Comparison of ENCODE assay signal across 22 cellular contexts in genomic region chr16:65377131-65377649, GRCh38.
DNase-seq lines count a peak whose midpoint lies in the region; ATAC-seq, FAIRE-seq and TF ChIP-seq lines count a peak whose summit lies in the region.
"Had no signal": no experiment of that assay in that cellular context is flagged by ENCODE, and none has a peak within 500 bp of the region (broad histone marks: within the 10 kb centered on the region; RNA-seq: fewer than 3 reads in every experiment).

No MANE protein-coding gene starts in this region.

- H3K36me3 Mint-ChIP-seq in astrocyte (ENCODE audit: low read depth, unreplicated experiment) (no peaks in the 10 kb centered on the region), glutamatergic neuron (ENCODE audit: unreplicated experiment) (no peaks in the 10 kb centered on the region)
- no peaks in the 10 kb centered on the region for H3K36me3 Mint-ChIP-seq in naive thymus-derived CD4-positive, alpha-beta T cell
- H3K36me3 Mint-ChIP-seq: CD4-positive, CD25-positive, alpha-beta regulatory T cell had no signal

- no peak for TF ChIP-seq CTCF in mammary epithelial cell (conservative IDR thresholded peaks at IDR 0.05 in 1 of 2, IDR thresholded peaks at IDR 0.05 in 1 of 2; ENCODE audit: extremely low read depth in 1 of 2, insufficient read depth in 1 of 2, low read depth in 1 of 2, low read length in 2 of 2)
- no peak for TF ChIP-seq CTCF in breast epithelium (IDR thresholded peaks at IDR 0.05)
- no peak for TF ChIP-seq CTCF in astrocyte (IDR thresholded peaks at IDR 0.05; ENCODE audit: insufficient read depth, low read depth, low read length)
- TF ChIP-seq CTCF in glutamatergic neuron (IDR thresholded peaks at IDR 0.05; ENCODE audit: partially characterized antibody, unreplicated experiment) = no peak

- BruUV-seq in mammary epithelial cell (replicated peaks; lab: Mats Ljungman, UMichigan) = no TSS peak

- peaks cover 9% of the 10 kb centered on the region for H3K4me1 Mint-ChIP-seq in astrocyte (ENCODE audit: low read depth, unreplicated experiment)
- H3K4me1 Mint-ChIP-seq in naive thymus-derived CD4-positive, alpha-beta T cell = no peaks in the 10 kb centered on the region
- no peaks in the 10 kb centered on the region for H3K4me1 Mint-ChIP-seq in glutamatergic neuron (ENCODE audit: low read depth, unreplicated experiment)
- H3K4me1 Mint-ChIP-seq: CD4-positive, CD25-positive, alpha-beta regulatory T cell had no signal

- H3K4me1 ChIP-seq in mammary epithelial cell (ENCODE audit: insufficient read depth, low read length) (peaks cover 26% of the 10 kb centered on the region), breast epithelium (no peaks in the 10 kb centered on the region), astrocyte (ENCODE audit: insufficient read depth, low read length) (peaks cover 14% of the 10 kb centered on the region)
- no peaks in the 10 kb centered on the region for H3K4me1 ChIP-seq in naive thymus-derived CD4-positive, alpha-beta T cell (ENCODE audit: control insufficient read depth in 2 of 2, insufficient read depth in 2 of 2, low read length in 2 of 2)
- H3K4me1 ChIP-seq: BE2C had no signal

- H3K4me3 ChIP-seq in mammary epithelial cell (replicated peaks in 1 of 3; ENCODE audit: insufficient read depth in 1 of 3, low read depth in 2 of 3, low read length in 3 of 3) (no peak overlapping the region), breast epithelium (no peak overlapping the region), astrocyte (ENCODE audit: insufficient read depth, low read depth, low read length) (no peak overlapping the region)
- no peak overlapping the region for H3K4me3 ChIP-seq in naive thymus-derived CD4-positive, alpha-beta T cell (ENCODE audit: low read length)
- H3K4me3 ChIP-seq: GM12878 had no signal

- CTCF ChIA-PET in mammary epithelial cell (lab: Charles Lee; ENCODE audit: low non-redundant PET) = no interaction called here
- CTCF ChIA-PET in naive thymus-derived CD4-positive, alpha-beta T cell (lab: Charles Lee) = no interaction called here

- H3K9me3 ChIP-seq in mammary epithelial cell (replicated peaks; ENCODE audit: insufficient read depth, low read length) (no peaks in the 10 kb centered on the region), breast epithelium (no peaks in the 10 kb centered on the region), astrocyte (ENCODE audit: insufficient read depth, low read depth, low read length) (no peaks in the 10 kb centered on the region)
- H3K9me3 ChIP-seq in naive thymus-derived CD4-positive, alpha-beta T cell (ENCODE audit: control insufficient read depth in 2 of 3, low read length in 3 of 3) = no peaks in the 10 kb centered on the region
- H3K9me3 ChIP-seq: BE2C had no signal

- H3K27ac ChIP-seq in mammary epithelial cell (ENCODE audit: insufficient read depth, low read depth, low read length) (no peak overlapping the region), breast epithelium (no peak overlapping the region), astrocyte (ENCODE audit: low read depth, low read length) (no peak overlapping the region)
- no peak overlapping the region for H3K27ac ChIP-seq in naive thymus-derived CD4-positive, alpha-beta T cell (ENCODE audit: low read depth, low read length)
- H3K27ac ChIP-seq: 22Rv1, KMS-11 had no signal

- TF ChIP-seq POLR2A in breast epithelium (IDR thresholded peaks at IDR 0.05) = no peak

- no peaks in the 10 kb centered on the region for H3K79me2 ChIP-seq in mammary epithelial cell (ENCODE audit: insufficient read depth, low read length)
- no peaks in the 10 kb centered on the region for H3K79me2 ChIP-seq in astrocyte (ENCODE audit: insufficient read depth, low read length)

- DNase-seq in mammary epithelial cell (peak; percentile 8), breast epithelium (ENCODE audit: low spot score in 2 of 2) (no peak), astrocyte (ENCODE audit: low read depth) (no peak), fibroblast of peridontal ligament (ENCODE audit: extremely low read depth) (peak; percentile 19), AML-193 (lab: John Stamatoyannopoulos, UW) (no peak), glutamatergic neuron (no peak)
- DNase-seq in naive thymus-derived CD4-positive, alpha-beta T cell = no peak
- DNase-seq: BE2C; CD4-positive, CD25-positive, alpha-beta regulatory T cell; COR-L47; GF-D8; GOT3; NCI-H1417; NCI-H187; NCI-H2107; NCI-H2227 treated with DMSO at 0.1 percent for 48 hours; NCI-H524 had no signal

- peak; percentile 85 for FAIRE-seq in astrocyte (lab: Jason Lieb, UNC)
- FAIRE-seq: GM12878 had no signal

- H2AFZ ChIP-seq in mammary epithelial cell (ENCODE audit: low read depth, low read length) (no peak overlapping the region), astrocyte (ENCODE audit: low read depth, low read length) (no peak overlapping the region)

- dilution Hi-C loops in mammary epithelial cell (cut with HindIII; ENCODE audit: low sequenced_read_pairs) = loop anchor here (25.0 kb wide), 1 partner anchor 885 kb away; no protein-coding TSS in a partner anchor

- H3K27me3 ChIP-seq in mammary epithelial cell (ENCODE audit: insufficient read depth, low read length) = no peaks in the 10 kb centered on the region
- no peaks in the 10 kb centered on the region for H3K27me3 ChIP-seq in breast epithelium
- H3K27me3 ChIP-seq in astrocyte (ENCODE audit: insufficient read depth, low read length) = no peaks in the 10 kb centered on the region
- H3K27me3 ChIP-seq in naive thymus-derived CD4-positive, alpha-beta T cell (ENCODE audit: control insufficient read depth in 2 of 2, insufficient read depth in 2 of 2, low read length in 2 of 2) = no peaks in the 10 kb centered on the region
- H3K27me3 ChIP-seq: BE2C had no signal

- H3K27ac Mint-ChIP-seq in astrocyte (ENCODE audit: unreplicated experiment) (no peak overlapping the region), glutamatergic neuron (ENCODE audit: unreplicated experiment) (no peak overlapping the region)
- no peak overlapping the region for H3K27ac Mint-ChIP-seq in naive thymus-derived CD4-positive, alpha-beta T cell
- H3K27ac Mint-ChIP-seq: CD4-positive, CD25-positive, alpha-beta regulatory T cell had no signal

- no peak for ATAC-seq in naive thymus-derived CD4-positive, alpha-beta T cell
- ATAC-seq in GM21717 (IDR thresholded peaks at IDR 0.05; ENCODE audit: unreplicated experiment) = no peak
- ATAC-seq: GM12878, Right ventricle myocardium inferior had no signal

- H3K9ac ChIP-seq in mammary epithelial cell (ENCODE audit: insufficient read depth, low read length) = no peak overlapping the region
- no peak overlapping the region for H3K9ac ChIP-seq in astrocyte (ENCODE audit: low read length)
- H3K9ac ChIP-seq: KMS-11 had no signal

- H3K4me2 ChIP-seq in mammary epithelial cell (ENCODE audit: insufficient read depth, low read depth, low read length) (no peak overlapping the region), astrocyte (ENCODE audit: low read length) (no peak overlapping the region)
- H3K4me2 ChIP-seq: KMS-11 had no signal

- intact Hi-C loops in mammary epithelial cell (cut with micrococcal nuclease) = loop anchor here (2.0 kb wide), 1 partner anchor 30 kb away; no protein-coding TSS in a partner anchor
- intact Hi-C loops in breast epithelium (cut with DNase I; ENCODE audit: low total_unique reads) = no loop called here
- intact Hi-C loops in naive thymus-derived CD4-positive, alpha-beta T cell (cut with micrococcal nuclease) = no loop called here

- H3K36me3 ChIP-seq in mammary epithelial cell (ENCODE audit: insufficient read depth, low read length) (no peaks in the 10 kb centered on the region), breast epithelium (no peaks in the 10 kb centered on the region), astrocyte (ENCODE audit: insufficient read depth, low read length) (no peaks in the 10 kb centered on the region)
- H3K36me3 ChIP-seq in naive thymus-derived CD4-positive, alpha-beta T cell (ENCODE audit: control insufficient read depth in 2 of 3, insufficient read depth in 3 of 3, low read length in 3 of 3) = no peaks in the 10 kb centered on the region
- H3K36me3 ChIP-seq: BE2C had no signal

- H4K20me1 ChIP-seq in mammary epithelial cell (ENCODE audit: insufficient read depth, low read length) (no peaks in the 10 kb centered on the region), astrocyte (ENCODE audit: insufficient read depth, low read length) (no peaks in the 10 kb centered on the region)

- H3K9me3 Mint-ChIP-seq in astrocyte (ENCODE audit: unreplicated experiment) (no peaks in the 10 kb centered on the region), glutamatergic neuron (ENCODE audit: unreplicated experiment) (no peaks in the 10 kb centered on the region)
- peaks cover 0 to 10% (median 3%) of the 10 kb centered on the region in 11 donors for H3K9me3 Mint-ChIP-seq in naive thymus-derived CD4-positive, alpha-beta T cell

- H3K27me3 Mint-ChIP-seq in astrocyte (ENCODE audit: low read depth, unreplicated experiment) (peaks cover 5% of the 10 kb centered on the region), glutamatergic neuron (ENCODE audit: unreplicated experiment) (no peaks in the 10 kb centered on the region)
- H3K27me3 Mint-ChIP-seq in naive thymus-derived CD4-positive, alpha-beta T cell = no peaks in the 10 kb centered on the region
- H3K27me3 Mint-ChIP-seq: CD4-positive, CD25-positive, alpha-beta regulatory T cell had no signal

- in situ Hi-C loops in mammary epithelial cell (cut with MboI; ENCODE audit: low sequenced_read_pairs in 2 of 2) = no loop called here

- WGBS in mammary epithelial cell (ENCODE audit: low coverage, missing lambda C conversion rate) = 61% methylated on average over 1 of the region's 1 CpG

- POLR2A ChIA-PET in naive thymus-derived CD4-positive, alpha-beta T cell (lab: Charles Lee) = no interaction called here

- H3K4me3 Mint-ChIP-seq in astrocyte (ENCODE audit: unreplicated experiment) = no peak overlapping the region
- no peak overlapping the region for H3K4me3 Mint-ChIP-seq in naive thymus-derived CD4-positive, alpha-beta T cell
- H3K4me3 Mint-ChIP-seq in glutamatergic neuron (ENCODE audit: unreplicated experiment) = no peak overlapping the region
- H3K4me3 Mint-ChIP-seq: CD4-positive, CD25-positive, alpha-beta regulatory T cell had no signal

Comparison
In these comparisons a context has a peak if more than half of its experiments do, and no peak if none do; other contexts are left out.
1. DNase-seq: peak in mammary epithelial cell (single experiment) and fibroblast of peridontal ligament (single experiment); none in breast epithelium (0 of 2), astrocyte (single experiment), AML-193 (0 of 2), naive thymus-derived CD4-positive, alpha-beta T cell (0 of 9) and glutamatergic neuron (single experiment).